ENCODE assay signal across 8 cellular contexts in genomic region chr12:1661553-1662335, GRCh38. TPM values are rescaled to one million over a fixed set of nuclear protein-coding genes. Genes with fewer than 3 reads are reported as not detected.
A peak's percentile ranks its signal among the peaks of the same experiment; 100 is the strongest.
DNase-seq lines count a peak whose midpoint lies in the region; ATAC-seq and TF ChIP-seq lines count a peak whose summit lies in the region.

No MANE protein-coding gene starts in this region.

- peak overlapping the region; percentile 84; the same call in 1 of the 2 replicates for H2AFZ ChIP-seq in Karpas-422 (ENCODE audit: low read length)

- H3K4me2 ChIP-seq in Karpas-422 (ENCODE audit: low read depth, low read length, poor library complexity, severe bottlenecking): peak overlapping the region; percentile 87

- no peaks in the 10 kb centered on the region for H3K9me3 ChIP-seq in CD8-positive, alpha-beta memory T cell (ENCODE audit: low read length)
- no peaks in the 10 kb centered on the region for H3K9me3 ChIP-seq in Karpas-422 (ENCODE audit: low read length)

- peaks cover 0 to 2% (median 0%) of the 10 kb centered on the region in 5 donors for H3K9me3 Mint-ChIP-seq in CD8-positive, alpha-beta memory T cell
- H3K9me3 Mint-ChIP-seq in nephron progenitor cell: peaks cover 4% of the 10 kb centered on the region

- POLR2A ChIA-PET in CD8-positive, alpha-beta memory T cell (lab: Charles Lee): interaction anchor here (0.6 to 1.7 kb wide), 6 partner anchors 8 to 671 kb away, joined by 3 to 8 read pairs (median 3); partner anchors contain the start of gene ADIPOR2

- peaks cover 31 to 55% (median 39%) of the 10 kb centered on the region in 3 donors for H3K4me1 Mint-ChIP-seq in CD8-positive, alpha-beta memory T cell
- peaks cover 31% of the 10 kb centered on the region for H3K4me1 Mint-ChIP-seq in nephron progenitor cell

- H3K36me3 ChIP-seq in CD8-positive, alpha-beta memory T cell (ENCODE audit: insufficient read depth, low read length): no peaks in the 10 kb centered on the region
- no peaks in the 10 kb centered on the region for H3K36me3 ChIP-seq in Karpas-422 (ENCODE audit: insufficient read depth, low read length)

- H3K27me3 Mint-ChIP-seq in CD8-positive, alpha-beta memory T cell: peaks cover 0 to 2% of the 10 kb centered on the region in 2 donors
- peaks cover 18% of the 10 kb centered on the region for H3K27me3 Mint-ChIP-seq in nephron progenitor cell (ENCODE audit: low read depth, poor library complexity)

- peak overlapping the region; percentile 37 for H3K4me3 ChIP-seq in CD8-positive, alpha-beta memory T cell (ENCODE audit: low read length)
- H3K4me3 ChIP-seq in Karpas-422 (ENCODE audit: low read length): peak overlapping the region; percentile 77

- no peaks in the 10 kb centered on the region for H4K20me1 ChIP-seq in Karpas-422 (ENCODE audit: insufficient read depth, low read depth, low read length)

- DNase-seq in CD8-positive, alpha-beta memory T cell: peak; percentile 85 to 93 (median 86)
- DNase-seq in Karpas-422: peak; percentile 93
- DNase-seq in RPMI8226: peak; percentile 96
- peak; percentile 73 for DNase-seq in activated T-helper 9 cell treated with anti-CD3 and anti-CD28 coated beads, Interleukin-2, amount 50 U/mL, for 16 hours (ENCODE audit: low read depth)
- DNase-seq in fibroblast of the conjunctiva (ENCODE audit: low read depth): peak; percentile 77
- DNase-seq in nephron progenitor cell: peak; percentile 84
- DNase-seq in stimulated activated naive CD4-positive, alpha-beta T cell treated with Interleukin-2 at 50 U/mL for 16 hours (lab: John Stamatoyannopoulos, UW): peak; percentile 80

- H3K79me2 ChIP-seq in Karpas-422 (ENCODE audit: low read length): no peaks in the 10 kb centered on the region

- no peak for TF ChIP-seq CTCF in nephron progenitor cell (IDR thresholded peaks at IDR 0.05)

- H3K36me3 Mint-ChIP-seq in CD8-positive, alpha-beta memory T cell: no peaks in the 10 kb centered on the region
- no peaks in the 10 kb centered on the region for H3K36me3 Mint-ChIP-seq in nephron progenitor cell (ENCODE audit: low read depth)

- no peak overlapping the region for H3K27ac ChIP-seq in CD8-positive, alpha-beta memory T cell (ENCODE audit: low read depth, low read length)
- no peak overlapping the region for H3K27ac ChIP-seq in Karpas-422 (ENCODE audit: low read length)

- H3K4me1 ChIP-seq in CD8-positive, alpha-beta memory T cell (ENCODE audit: insufficient read depth, low read length): peaks cover 7% of the 10 kb centered on the region
- H3K4me1 ChIP-seq in Karpas-422 (ENCODE audit: low read length): peaks cover 10% of the 10 kb centered on the region

- ATAC-seq in GM21381 (IDR thresholded peaks at IDR 0.05; ENCODE audit: unreplicated experiment): peak; percentile 75

- peak overlapping the region; percentile 64 to 95 (median 86) for H3K27ac Mint-ChIP-seq in CD8-positive, alpha-beta memory T cell
- peak overlapping the region; percentile 29 for H3K27ac Mint-ChIP-seq in nephron progenitor cell

- no peaks in the 10 kb centered on the region for H3K27me3 ChIP-seq in CD8-positive, alpha-beta memory T cell (ENCODE audit: insufficient read depth, low read length, poor library complexity, severe bottlenecking)
- H3K27me3 ChIP-seq in Karpas-422 (ENCODE audit: low read length): no peaks in the 10 kb centered on the region

- CTCF ChIA-PET in CD8-positive, alpha-beta memory T cell (lab: Charles Lee): interaction anchor here (1.0 to 19.1 kb wide), 6 partner anchors 9 to 278 kb away, joined by 3 to 346 read pairs (median 6); partner anchors contain the start of gene ADIPOR2

- no peaks in the 10 kb centered on the region for H3K9me2 ChIP-seq in Karpas-422 (replicated peaks; ENCODE audit: insufficient read depth, low read length)

- peak overlapping the region; percentile 81 for H3K9ac ChIP-seq in Karpas-422 (ENCODE audit: low read length)

- H3K4me3 Mint-ChIP-seq in CD8-positive, alpha-beta memory T cell: peak overlapping the region; percentile 78 to 89 (median 82)
- peak overlapping the region; percentile 78 for H3K4me3 Mint-ChIP-seq in nephron progenitor cell

RNA-seq across cellular contexts. Expression of gene ADIPOR2, which starts 29.1 kb away (rescaled TPM):
- 10 to 100 TPM; 54.1 to 63.9 TPM for total RNA-seq in CD8-positive, alpha-beta memory T cell
- 2.4 TPM for polyA plus RNA-seq in CD8-positive, alpha-beta memory T cell
- 26.6 and 34.7 TPM in 2 replicates for total RNA-seq in Karpas-422 (2014; rRNA removed; shearing (Covaris generic); ENCODE audit: low replicate concordance)

RNA-seq across cellular contexts. Expression of gene WNT5B, which starts 32.7 kb away (rescaled TPM):
- not detected for total RNA-seq in CD8-positive, alpha-beta memory T cell
- not detected for polyA plus RNA-seq in CD8-positive, alpha-beta memory T cell
- total RNA-seq in Karpas-422 (2014; rRNA removed; shearing (Covaris generic); ENCODE audit: low replicate concordance): not detected in 2 replicates
